In the genomic region with DNA sequence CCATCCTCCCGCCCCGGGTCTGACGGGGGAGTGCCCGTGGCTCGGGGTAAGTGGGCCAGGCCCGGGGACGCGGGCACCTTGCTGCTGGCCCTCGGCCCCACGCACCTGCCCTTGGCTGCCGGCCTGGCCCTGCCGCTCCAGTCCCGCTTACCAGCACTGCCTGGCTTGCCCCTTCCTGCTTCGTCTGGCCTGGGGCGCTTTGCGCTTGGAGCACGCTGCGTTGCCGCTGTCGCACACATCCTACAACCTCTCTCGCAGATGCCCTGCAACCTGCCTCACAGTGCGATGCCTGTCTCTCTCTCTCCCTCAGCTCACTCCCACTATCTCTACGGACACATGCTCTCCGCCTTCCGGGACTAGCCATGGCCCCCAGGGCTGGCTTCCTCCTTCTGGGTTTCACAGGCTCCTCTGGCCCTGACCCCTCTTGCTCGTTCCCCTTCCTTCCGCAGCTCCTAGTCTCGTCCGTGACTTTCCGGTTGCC, we compare ENCODE assay signal across 9 cellular contexts. TPM values are rescaled to one million over a fixed set of nuclear protein-coding genes. Genes with fewer than 3 reads are reported as not detected.
DNase-seq lines count a peak whose midpoint lies in the region; ATAC-seq, FAIRE-seq and TF ChIP-seq lines count a peak whose summit lies in the region.
"Had no signal": no experiment of that assay in that cellular context is flagged by ENCODE, and none has a peak within 500 bp of the region (broad histone marks: within the 10 kb centered on the region; RNA-seq: fewer than 3 reads in every experiment).

No MANE protein-coding gene starts in this region.

- peak overlapping the region in 1 of 2 experiments; percentile 35 for H3K14ac ChIP-seq in mesenchymal stem cell (ENCODE audit: low read length in 2 of 2)

- no peak overlapping the region for H3K4ac ChIP-seq in mesenchymal stem cell (ENCODE audit: low read depth in 1 of 2, low read length in 2 of 2)

- no peaks in the 10 kb centered on the region for H3K9me3 Mint-ChIP-seq in activated T-cell treated with anti-CD3 and anti-CD28 coated beads, Interleukin-2, amount 50 U/mL, for 4 hours

- 25% methylated on average over 30 of the region's 30 CpGs for WGBS in mesenchymal stem cell

- no peaks in the 10 kb centered on the region for H3K9me3 ChIP-seq in mesenchymal stem cell (ENCODE audit: control insufficient read depth, low read length)
- no peaks in the 10 kb centered on the region for H3K9me3 ChIP-seq in tibial artery

- H2BK15ac ChIP-seq in mesenchymal stem cell (ENCODE audit: low read depth, poor library complexity, severe bottlenecking): no peak overlapping the region

- no peaks in the 10 kb centered on the region for H3K36me3 Mint-ChIP-seq in activated T-cell treated with anti-CD3 and anti-CD28 coated beads, Interleukin-2, amount 50 U/mL, for 4 hours (ENCODE audit: insufficient read depth)

- H4K91ac ChIP-seq in mesenchymal stem cell (ENCODE audit: low read length): no peak overlapping the region

- no peak overlapping the region for H2BK5ac ChIP-seq in mesenchymal stem cell (ENCODE audit: low read depth, low read length, poor library complexity, severe bottlenecking)

- H3K4me3 ChIP-seq in dorsolateral prefrontal cortex (peak overlapping the region in 45 of 59 donors; percentile 10 to 52 (median 31)), mesenchymal stem cell (ENCODE audit: insufficient read depth in 1 of 2, low read depth in 1 of 2, low read length in 2 of 2) (no peak overlapping the region), tibial artery (peak overlapping the region; percentile 20 to 36)

- no peak overlapping the region for H2AK5ac ChIP-seq in mesenchymal stem cell (ENCODE audit: low read length, severe bottlenecking)

- H3K27me3 ChIP-seq in dorsolateral prefrontal cortex (peaks cover 0 to 12% (median 0%) of the 10 kb centered on the region in 45 donors), mesenchymal stem cell (ENCODE audit: control insufficient read depth in 1 of 2, insufficient read depth in 1 of 2, low read length in 2 of 2) (peaks cover 73 to 84% of the 10 kb centered on the region in 2 experiments), tibial artery (peaks cover 0 to 33% of the 10 kb centered on the region in 2 donors)

- TF ChIP-seq CTCF in dorsolateral prefrontal cortex (IDR thresholded peaks at IDR 0.05 in 54 of 56, conservative IDR thresholded peaks at IDR 0.05 in 2 of 56; ENCODE audit: low read depth in 1 of 56, partially characterized antibody in 56 of 56) (no peak), tibial artery (IDR thresholded peaks at IDR 0.05) (no peak)

- H4K8ac ChIP-seq in mesenchymal stem cell (ENCODE audit: low read length): no peak overlapping the region

- intact Hi-C loops in dorsolateral prefrontal cortex (cut with DNase I) (no loop called here), tibial artery (cut with DNase I; ENCODE audit: low total_unique reads) (no loop called here)

- peak overlapping the region; percentile 47 for H3K4me3 Mint-ChIP-seq in activated T-cell treated with anti-CD3 and anti-CD28 coated beads, Interleukin-2, amount 50 U/mL, for 4 hours

- H3K4me1 ChIP-seq in mesenchymal stem cell (ENCODE audit: control insufficient read depth, insufficient read depth, low read depth, low read length) (peaks cover 8% of the 10 kb centered on the region), tibial artery (peaks cover 0 to 6% (median 0%) of the 10 kb centered on the region in 4 donors)

- no peak overlapping the region for H2BK12ac ChIP-seq in mesenchymal stem cell (ENCODE audit: low read length in 2 of 2)

- DNase-seq in activated T-cell treated with anti-CD3 and anti-CD28 coated beads, Interleukin-2, amount 50 U/mL, for 4 hours: no peak
- DNase-seq in activated T-cell treated with anti-CD3 and anti-CD28 coated beads for 4 hours (no peak), dorsolateral prefrontal cortex (peak in 1 of 10 donors; percentile 60), mesenchymal stem cell (no peak), tibial artery (peak in 1 of 2 donors; percentile 41), urothelium cell line (ENCODE audit: low spot score) (no peak), ACHN (no peak), nucleus accumbens (lab: John Stamatoyannopoulos, UW) (no peak)
- DNase-seq: effector CD4-positive, alpha-beta T cell had no signal

- peak in 1 of 2 donors; percentile 21 for ATAC-seq in activated T-cell treated with anti-CD3 and anti-CD28 coated beads, Interleukin-2, amount 50 U/mL, for 4 hours

- no peaks in the 10 kb centered on the region for H3K79me1 ChIP-seq in mesenchymal stem cell (replicated peaks; ENCODE audit: low read length, poor library complexity, severe bottlenecking)

- H3K36me3 ChIP-seq in mesenchymal stem cell (ENCODE audit: control insufficient read depth in 1 of 2, insufficient read depth in 2 of 2, low read depth in 1 of 2, low read length in 2 of 2) (peaks cover 0 to 39% of the 10 kb centered on the region in 2 experiments), tibial artery (no peaks in the 10 kb centered on the region)

- peak overlapping the region in 1 of 59 donors; percentile 55 for H3K27ac ChIP-seq in dorsolateral prefrontal cortex
- H3K27ac ChIP-seq in mesenchymal stem cell (ENCODE audit: low read length, poor library complexity, severe bottlenecking): no peak overlapping the region
- H3K27ac ChIP-seq in tibial artery: no peak overlapping the region

- H3K4me2 ChIP-seq in mesenchymal stem cell (ENCODE audit: low read length, poor library complexity, severe bottlenecking): peak overlapping the region; percentile 31

- no peak overlapping the region for H3K18ac ChIP-seq in mesenchymal stem cell (ENCODE audit: low read depth in 1 of 2, low read length in 2 of 2)

- no peak overlapping the region for H2AFZ ChIP-seq in mesenchymal stem cell (ENCODE audit: low read depth, low read length)

- FAIRE-seq in urothelium cell line (lab: Jason Lieb, UNC): no peak

- in situ Hi-C loops in ACHN (cut with HindIII; ENCODE audit: low pct_ligation_motif_present, low pct_unique_long_range_greater_than_20kb, low sequenced_read_pairs): no loop called here

- H3K23ac ChIP-seq in mesenchymal stem cell (ENCODE audit: low read length in 2 of 2): no peak overlapping the region

- no peak overlapping the region for H2BK120ac ChIP-seq in mesenchymal stem cell (ENCODE audit: low read depth, low read length)

- peaks cover 6% of the 10 kb centered on the region for H3K4me1 Mint-ChIP-seq in activated T-cell treated with anti-CD3 and anti-CD28 coated beads, Interleukin-2, amount 50 U/mL, for 4 hours (ENCODE audit: low read depth)

- peaks cover 43% of the 10 kb centered on the region for H3K27me3 Mint-ChIP-seq in activated T-cell treated with anti-CD3 and anti-CD28 coated beads, Interleukin-2, amount 50 U/mL, for 4 hours (ENCODE audit: low read depth)

- H3K9ac ChIP-seq in mesenchymal stem cell (ENCODE audit: low read length): no peak overlapping the region

RNA-seq across cellular contexts. Expression of gene MYOG, which starts 9.7 kb away (rescaled TPM):
- not detected for total RNA-seq in activated T-cell treated with anti-CD3 and anti-CD28 coated beads, Interleukin-2, amount 50 U/mL, for 4 hours
- total RNA-seq in dorsolateral prefrontal cortex: under 1 TPM in 21 of 120 experiments, not detected in 99; 0.26 to 0.91 (median 0.38) TPM
- polyA plus RNA-seq in mesenchymal stem cell (2013, experiment 1 of 2): not detected
- not detected for polyA plus RNA-seq in mesenchymal stem cell (2013, experiment 2 of 2)

RNA-seq across cellular contexts. Expression of gene PPFIA4, which starts 49.8 kb away (rescaled TPM):
- total RNA-seq in activated T-cell treated with anti-CD3 and anti-CD28 coated beads, Interleukin-2, amount 50 U/mL, for 4 hours: 1 to 10 TPM in 1 of 3 donors, under 1 TPM in 2; 0.37 to 1.2 (median 0.82) TPM
- 100 to 1,000 TPM in 106 of 120 experiments, 10 to 100 TPM in 14; 47.1 to 253 (median 140) TPM for total RNA-seq in dorsolateral prefrontal cortex
- polyA plus RNA-seq in mesenchymal stem cell (2013, experiment 1 of 2): 0.66 TPM
- 1.1 TPM for polyA plus RNA-seq in mesenchymal stem cell (2013, experiment 2 of 2)

RNA-seq across cellular contexts. Expression of gene ADORA1, which starts 51.5 kb away (rescaled TPM):
- under 1 TPM in 1 of 3 donors, not detected in 2; 0.10 TPM for total RNA-seq in activated T-cell treated with anti-CD3 and anti-CD28 coated beads, Interleukin-2, amount 50 U/mL, for 4 hours
- total RNA-seq in dorsolateral prefrontal cortex: 100 to 1,000 TPM in 3 of 120 experiments, 10 to 100 TPM in 117; 45.1 to 109 (median 75.9) TPM
- 8.4 TPM for polyA plus RNA-seq in mesenchymal stem cell (2013, experiment 1 of 2)
- 9.3 TPM for polyA plus RNA-seq in mesenchymal stem cell (2013, experiment 2 of 2)

Comparison
In these comparisons a context has a peak if more than half of its experiments do, and no peak if none do; other contexts are left out.
1. H3K4me3 ChIP-seq: peak in dorsolateral prefrontal cortex (45 of 59) and tibial artery (2 of 2); none in mesenchymal stem cell (0 of 2).
2. RNA of gene PPFIA4, which starts 49.8 kb away (total RNA-seq): 47.1 to 253 TPM in dorsolateral prefrontal cortex; 0.37 to 1.2 TPM in activated T-cell treated with anti-CD3 and anti-CD28 coated beads, Interleukin-2, amount 50 U/mL, for 4 hours; every median in the first group is over 10 times any median in the second.
3. RNA of gene ADORA1, which starts 51.5 kb away (total RNA-seq): 45.1 to 109 TPM in dorsolateral prefrontal cortex; 0.10 TPM in activated T-cell treated with anti-CD3 and anti-CD28 coated beads, Interleukin-2, amount 50 U/mL, for 4 hours; every median in the first group is over 10 times any median in the second.